In genomic region chr5:119365847-119366536, GRCh38 we compare ENCODE assay signal across 12 cellular contexts. TPM values are rescaled to one million over a fixed set of nuclear protein-coding genes. Genes with fewer than 3 reads are reported as not detected.
DNase-seq lines count a peak whose midpoint lies in the region; ATAC-seq and TF ChIP-seq lines count a peak whose summit lies in the region.
"Had no signal": no experiment of that assay in that cellular context is flagged by ENCODE, and none has a peak within 500 bp of the region (broad histone marks: within the 10 kb centered on the region; RNA-seq: fewer than 3 reads in every experiment).

No MANE protein-coding gene starts in this region.

- ATAC-seq in upper lobe of left lung (ENCODE audit: low FRiP score in 2 of 2) (peak in 1 of 2 donors; percentile 38), HG03521 (IDR thresholded peaks at IDR 0.05; ENCODE audit: unreplicated experiment) (no peak)
- ATAC-seq: HCT116 had no signal

- DNase-seq in activated naive CD4-positive, alpha-beta T cell treated with anti-CD3 and anti-CD28 coated beads, Interleukin-2, amount 10 ng/mL, durations not matched to agents 7 days and 5 days, result no peak
- no peak for DNase-seq in activated naive CD4-positive, alpha-beta T cell (lab: John Stamatoyannopoulos, UW)
- no peak for DNase-seq in activated T-helper 1 cell treated with anti-CD3 and anti-CD28 coated beads, Interleukin-12 subunit alpha, Interleukin-12 subunit beta, Interleukin-2, Interleukin-4 antibody, amounts not matched to agents 30 ng/mL and 10 ng/mL and 1 ng/mL, durations not matched to agents 14 hours and 24 hours and 36 hours (ENCODE audit: low spot score)
- DNase-seq in left kidney (ENCODE audit: low read depth, low spot score) (peak; percentile 44), upper lobe of left lung (no peak), NCI-H510A treated with DMSO at 0.1 percent for 48 hours (lab: John Stamatoyannopoulos, UW) (no peak), NCI-H446 treated with DMSO at 0.1 percent for 48 hours (lab: John Stamatoyannopoulos, UW) (no peak)
- DNase-seq: activated CD8-positive, alpha-beta memory T cell treated with anti-CD3 and anti-CD28 coated beads, Interleukin-2, amount 50 U/mL, for 4 hours; Karpas-422 had no signal

- H3K27ac ChIP-seq in upper lobe of left lung, result peak overlapping the region in 3 of 4 donors; percentile 12 to 46 (median 22)

- H3K4me3 Mint-ChIP-seq in activated naive CD4-positive, alpha-beta T cell treated with anti-CD3 and anti-CD28 coated beads, Interleukin-2, amount 10 ng/mL, durations not matched to agents 7 days and 5 days, result no peak overlapping the region
- H3K4me3 Mint-ChIP-seq in activated T-helper 1 cell treated with anti-CD3 and anti-CD28 coated beads, Interleukin-12 subunit alpha, Interleukin-12 subunit beta, Interleukin-2, Interleukin-4 antibody, amounts not matched to agents 30 ng/mL and 10 ng/mL and 1 ng/mL, durations not matched to agents 14 hours and 24 hours and 36 hours, result peak overlapping the region; percentile 84

- H3K4me3 ChIP-seq in upper lobe of left lung, result no peak overlapping the region
- H3K4me3 ChIP-seq: lung had no signal

- WGBS in upper lobe of left lung, 2 donors, result 46 to 47% methylated on average over 3 of the region's 3 CpGs

- peaks cover 70% of the 10 kb centered on the region for H3K36me3 Mint-ChIP-seq in activated naive CD4-positive, alpha-beta T cell treated with anti-CD3 and anti-CD28 coated beads, Interleukin-2, amount 10 ng/mL, durations not matched to agents 7 days and 5 days
- peaks cover 78% of the 10 kb centered on the region for H3K36me3 Mint-ChIP-seq in activated T-helper 1 cell treated with anti-CD3 and anti-CD28 coated beads, Interleukin-12 subunit alpha, Interleukin-12 subunit beta, Interleukin-2, Interleukin-4 antibody, amounts not matched to agents 30 ng/mL and 10 ng/mL and 1 ng/mL, durations not matched to agents 14 hours and 24 hours and 36 hours (ENCODE audit: low read depth)

- H3K4me1 ChIP-seq in upper lobe of left lung, result peaks cover 27 to 52% (median 37%) of the 10 kb centered on the region in 4 donors

- H3K27me3 ChIP-seq in upper lobe of left lung, result no peaks in the 10 kb centered on the region

- intact Hi-C loops in activated T-helper 1 cell treated with anti-CD3 and anti-CD28 coated beads, Interleukin-12 subunit alpha, Interleukin-12 subunit beta, Interleukin-2, Interleukin-4 antibody, amounts not matched to agents 30 ng/mL and 10 ng/mL and 1 ng/mL, durations not matched to agents 14 hours and 24 hours and 36 hours (cut with micrococcal nuclease), result loop anchor here (5.0 kb wide), 1 partner anchor 79 kb away; no protein-coding TSS in a partner anchor

- H3K27ac Mint-ChIP-seq in activated naive CD4-positive, alpha-beta T cell treated with anti-CD3 and anti-CD28 coated beads, Interleukin-2, amount 10 ng/mL, durations not matched to agents 7 days and 5 days, result peak overlapping the region; percentile 91
- H3K27ac Mint-ChIP-seq in activated T-helper 1 cell treated with anti-CD3 and anti-CD28 coated beads, Interleukin-12 subunit alpha, Interleukin-12 subunit beta, Interleukin-2, Interleukin-4 antibody, amounts not matched to agents 30 ng/mL and 10 ng/mL and 1 ng/mL, durations not matched to agents 14 hours and 24 hours and 36 hours, result peak overlapping the region; percentile 95

- CTCF ChIA-PET in activated naive CD4-positive, alpha-beta T cell treated with anti-CD3 and anti-CD28 coated beads, Interleukin-2, amount 10 ng/mL, durations not matched to agents 7 days and 5 days (lab: Charles Lee), result interaction anchor here (1.0 to 3.0 kb wide), 7 partner anchors 9 to 378 kb away, joined by 3 to 11 read pairs (median 3); partner anchors contain the start of gene TNFAIP8

- no peak for TF ChIP-seq POLR2A in upper lobe of left lung (IDR thresholded peaks at IDR 0.05)

- H3K9me3 ChIP-seq in upper lobe of left lung, result no peaks in the 10 kb centered on the region

- H3K9me3 Mint-ChIP-seq in activated naive CD4-positive, alpha-beta T cell treated with anti-CD3 and anti-CD28 coated beads, Interleukin-2, amount 10 ng/mL, durations not matched to agents 7 days and 5 days, result no peaks in the 10 kb centered on the region
- H3K9me3 Mint-ChIP-seq in activated T-helper 1 cell treated with anti-CD3 and anti-CD28 coated beads, Interleukin-12 subunit alpha, Interleukin-12 subunit beta, Interleukin-2, Interleukin-4 antibody, amounts not matched to agents 30 ng/mL and 10 ng/mL and 1 ng/mL, durations not matched to agents 14 hours and 24 hours and 36 hours, result peaks cover 3% of the 10 kb centered on the region

- no peak for TF ChIP-seq EP300 in upper lobe of left lung (IDR thresholded peaks at IDR 0.05)

- TF ChIP-seq CTCF in upper lobe of left lung (IDR thresholded peaks at IDR 0.05), result no peak

- no peaks in the 10 kb centered on the region for H3K36me3 ChIP-seq in upper lobe of left lung

- peaks cover 92% of the 10 kb centered on the region for H3K4me1 Mint-ChIP-seq in activated naive CD4-positive, alpha-beta T cell treated with anti-CD3 and anti-CD28 coated beads, Interleukin-2, amount 10 ng/mL, durations not matched to agents 7 days and 5 days
- H3K4me1 Mint-ChIP-seq in activated T-helper 1 cell treated with anti-CD3 and anti-CD28 coated beads, Interleukin-12 subunit alpha, Interleukin-12 subunit beta, Interleukin-2, Interleukin-4 antibody, amounts not matched to agents 30 ng/mL and 10 ng/mL and 1 ng/mL, durations not matched to agents 14 hours and 24 hours and 36 hours (ENCODE audit: low read depth), result peaks cover 96% of the 10 kb centered on the region

- no peaks in the 10 kb centered on the region for H3K27me3 Mint-ChIP-seq in activated naive CD4-positive, alpha-beta T cell treated with anti-CD3 and anti-CD28 coated beads, Interleukin-2, amount 10 ng/mL, durations not matched to agents 7 days and 5 days
- no peaks in the 10 kb centered on the region for H3K27me3 Mint-ChIP-seq in activated T-helper 1 cell treated with anti-CD3 and anti-CD28 coated beads, Interleukin-12 subunit alpha, Interleukin-12 subunit beta, Interleukin-2, Interleukin-4 antibody, amounts not matched to agents 30 ng/mL and 10 ng/mL and 1 ng/mL, durations not matched to agents 14 hours and 24 hours and 36 hours (ENCODE audit: insufficient read depth)

RNA-seq across cellular contexts. Expression of gene TNFAIP8, which starts 10.2 kb away (rescaled TPM):
- total RNA-seq in activated T-helper 1 cell treated with anti-CD3 and anti-CD28 coated beads, Interleukin-12 subunit alpha, Interleukin-12 subunit beta, Interleukin-2, Interleukin-4 antibody, amounts not matched to agents 30 ng/mL and 10 ng/mL and 1 ng/mL, durations not matched to agents 14 hours and 24 hours and 36 hours, result 214 and 219 TPM in 2 replicates
- 10 to 100 TPM; 14.7 to 33.2 (median 19.7) TPM for total RNA-seq in upper lobe of left lung
